8 cellular contexts compared by ENCODE assay signal in genomic region chr4:82890913-82891727, GRCh38.
DNase-seq lines count a peak whose midpoint lies in the region; ATAC-seq lines count a peak whose summit lies in the region.

Gene SEC31A (minus strand): TSS chr4:82891153. CDS start chr4:82881936, 9,217 bp downstream.

- DNase-seq in AG08396 (ENCODE audit: low spot score) (peak; percentile 92), NCI-H345 (lab: John Stamatoyannopoulos, UW) (peak; percentile 92), inferior parietal cortex (ENCODE audit: extremely low spot score) (peak; percentile 95)
- peak; percentile 88 to 95 (median 92) for DNase-seq in activated CD4-positive, CD25-positive, alpha-beta regulatory T cell (lab: John Stamatoyannopoulos, UW)
- DNase-seq in central memory CD4-positive, alpha-beta T cell = peak; percentile 95
- DNase-seq in stimulated activated CD4-positive, alpha-beta T cell treated with anti-CD3 and anti-CD28 coated beads, Interleukin-12 subunit alpha, Interleukin-12 subunit beta, amount 100 ng/mL, for 24 hours (ENCODE audit: low read depth in 2 of 2) = peak; percentile 93 to 95

- ATAC-seq in GM19023 (IDR thresholded peaks at IDR 0.05; ENCODE audit: unreplicated experiment) (peak; percentile 95), HG03280 (IDR thresholded peaks at IDR 0.05; ENCODE audit: unreplicated experiment) (peak; percentile 90)

Comparison
In these comparisons a context has a peak if more than half of its experiments do, and no peak if none do; other contexts are left out.
1. Peak in every context shown above with its lines: DNase-seq and ATAC-seq.